In the genomic region with DNA sequence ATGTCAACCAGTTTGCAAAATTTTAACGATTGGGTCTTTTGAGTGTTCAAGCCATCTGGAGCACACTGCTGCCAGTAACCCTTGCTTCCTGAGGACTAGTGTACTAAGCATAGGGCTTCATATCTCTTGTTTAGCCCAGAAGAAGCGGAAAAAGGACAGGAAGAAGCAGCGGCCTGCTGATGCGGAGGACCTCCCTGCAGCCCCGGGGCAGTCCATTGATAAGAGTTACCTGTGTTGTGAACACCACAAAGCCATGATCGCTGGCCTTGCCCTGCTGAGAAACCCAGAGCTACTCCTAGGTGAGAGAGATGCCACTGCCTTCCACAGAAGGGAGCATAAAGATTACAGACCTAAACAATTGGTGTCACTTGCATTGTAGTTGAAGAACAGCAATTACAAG, we compare ENCODE assay signal across 35 cellular contexts.
"Had no signal": no experiment of that assay in that cellular context is flagged by ENCODE, and none has a peak within 500 bp of the region (broad histone marks: within the 10 kb centered on the region; RNA-seq: fewer than 3 reads in every experiment).

No MANE protein-coding gene starts in this region.

- H3K9ac ChIP-seq: KMS-11 had no signal

- H3K4me3 ChIP-seq: MG63 had no signal

- H3K9me3 ChIP-seq: MG63 had no signal

- H3K4me2 ChIP-seq: KMS-11 had no signal

- DNase-seq: Karpas-422, Kasumi-1, KG1, MG63, MM.1S, MV-4-11, NCI-H1048, NCI-H1092, NCI-H1092 treated with DMSO at 0.1 percent for 48 hours, NCI-H1105, NCI-H1105 treated with DMSO at 0.1 percent for 48 hours, NCI-H1417, NCI-H1417 treated with DMSO at 0.1 percent for 48 hours, NCI-H1436, NCI-H1436 treated with DMSO at 0.1 percent for 48 hours, NCI-H146, NCI-H1694, NCI-H1694 treated with DMSO at 0.1 percent for 48 hours, NCI-H187, NCI-H187 treated with DMSO at 0.1 percent for 48 hours, NCI-H1930, NCI-H2029, NCI-H2029 treated with DMSO at 0.1 percent for 48 hours, NCI-H2081, NCI-H2081 treated with DMSO at 0.1 percent for 48 hours, NCI-H2107, NCI-H2171, NCI-H2171 treated with DMSO at 0.1 percent for 48 hours, NCI-H2227 treated with DMSO at 0.1 percent for 48 hours, NCI-H226, NCI-H345, NCI-H446, NCI-H446 treated with DMSO at 0.1 percent for 48 hours, NCI-H510A had no signal

- H3K27ac ChIP-seq: KMS-11 had no signal

- H3K27me3 ChIP-seq: MG63 had no signal
